Comparison of ENCODE assay signal across 8 cellular contexts in genomic region chr12:109878749-109879148, GRCh38. TPM values are rescaled to one million over a fixed set of nuclear protein-coding genes. Genes with fewer than 3 reads are reported as not detected.
A peak's percentile ranks its signal among the peaks of the same experiment; 100 is the strongest.
DNase-seq lines count a peak whose midpoint lies in the region; ATAC-seq and TF ChIP-seq lines count a peak whose summit lies in the region.

No MANE protein-coding gene starts in this region.

- WGBS in upper lobe of left lung, 2 donors = 46 to 69% methylated on average over 7 of the region's 7 CpGs

- no peaks in the 10 kb centered on the region for H3K36me3 ChIP-seq in left ventricle myocardium inferior
- no peaks in the 10 kb centered on the region for H3K36me3 ChIP-seq in upper lobe of left lung

- peaks cover 49% of the 10 kb centered on the region for H3K4me1 Mint-ChIP-seq in brain
- peaks cover 45% of the 10 kb centered on the region for H3K4me1 Mint-ChIP-seq in memory B cell

- H3K4me3 ChIP-seq in left ventricle myocardium inferior (peak overlapping the region; percentile 93), upper lobe of left lung (peak overlapping the region in 3 of 4 donors; percentile 72 to 95 (median 78))

- H3K36me3 Mint-ChIP-seq in brain = no peaks in the 10 kb centered on the region
- peaks cover 3% of the 10 kb centered on the region for H3K36me3 Mint-ChIP-seq in memory B cell

- no peak for TF ChIP-seq POLR2A in upper lobe of left lung (IDR thresholded peaks at IDR 0.05)

- no peak for TF ChIP-seq CTCF in left ventricle myocardium inferior (IDR thresholded peaks at IDR 0.05; ENCODE audit: borderline replicate concordance)
- TF ChIP-seq CTCF in brain (conservative IDR thresholded peaks at IDR 0.05) = no peak
- no peak for TF ChIP-seq CTCF in upper lobe of left lung (IDR thresholded peaks at IDR 0.05)

- DNase-seq in left ventricle myocardium inferior (no peak), left ventricle myocardium superior (no peak), memory B cell (ENCODE audit: low spot score in 2 of 2) (no peak), upper lobe of left lung (no peak), DMS 273 treated with DMSO at 0.1 percent for 48 hours (lab: John Stamatoyannopoulos, UW) (no peak)
- no peak for DNase-seq in activated CD8-positive, alpha-beta memory T cell treated with anti-CD3 and anti-CD28 coated beads, Interleukin-2, amount 50 U/mL, for 48 hours

- no peak for ATAC-seq in left ventricle myocardium superior
- no peak for ATAC-seq in memory B cell (ENCODE audit: low read depth)
- ATAC-seq in upper lobe of left lung (ENCODE audit: low FRiP score in 2 of 2) = no peak
- no peak for ATAC-seq in HG02610 (IDR thresholded peaks at IDR 0.05; ENCODE audit: unreplicated experiment)

- H3K4me1 ChIP-seq in left ventricle myocardium inferior (peaks cover 38% of the 10 kb centered on the region), upper lobe of left lung (peaks cover 29 to 59% (median 40%) of the 10 kb centered on the region in 4 donors)

- peaks cover 0 to 2% (median 0%) of the 10 kb centered on the region in 5 experiments for H3K9me3 Mint-ChIP-seq in brain
- no peaks in the 10 kb centered on the region for H3K9me3 Mint-ChIP-seq in memory B cell

- H3K9me3 ChIP-seq in left ventricle myocardium inferior (replicated peaks) (no peaks in the 10 kb centered on the region), upper lobe of left lung (no peaks in the 10 kb centered on the region)

- peaks cover 28% of the 10 kb centered on the region for H3K27me3 Mint-ChIP-seq in brain
- H3K27me3 Mint-ChIP-seq in memory B cell = no peaks in the 10 kb centered on the region

- peak overlapping the region; percentile 88 to 100 (median 98) for H3K4me3 Mint-ChIP-seq in brain
- peak overlapping the region; percentile 95 for H3K4me3 Mint-ChIP-seq in memory B cell

- H3K27me3 ChIP-seq in left ventricle myocardium inferior (ENCODE audit: low read depth) = no peaks in the 10 kb centered on the region
- no peaks in the 10 kb centered on the region for H3K27me3 ChIP-seq in upper lobe of left lung

- intact Hi-C loops in left ventricle myocardium inferior (cut with micrococcal nuclease) (no loop called here), left ventricle myocardium superior (cut with micrococcal nuclease) (no loop called here)

- H3K27ac Mint-ChIP-seq in brain (peak overlapping the region in 4 of 5 experiments; percentile 9 to 55 (median 36)), memory B cell (peak overlapping the region; percentile 92)

- H3K27ac ChIP-seq in left ventricle myocardium inferior (replicated peaks) (no peak overlapping the region), upper lobe of left lung (peak overlapping the region; percentile 75 to 92 (median 88))

- no peak for TF ChIP-seq EP300 in upper lobe of left lung (IDR thresholded peaks at IDR 0.05)

RNA-seq across cellular contexts. Expression of gene GLTP, which starts 1.6 kb away (rescaled TPM):
- 20.0 TPM for total RNA-seq in left ventricle myocardium inferior
- total RNA-seq in left ventricle myocardium superior = 19.8 TPM
- 58.8 TPM for polyA plus RNA-seq in brain (ENCODE audit: insufficient read depth, low read depth, low replicate concordance)
- 10 to 100 TPM; 24.7 to 59.7 (median 46.6) TPM for total RNA-seq in upper lobe of left lung

RNA-seq across cellular contexts. Expression of gene TCHP, which starts 21.3 kb away (rescaled TPM):
- total RNA-seq in left ventricle myocardium inferior (10.4 TPM), left ventricle myocardium superior (11.4 TPM), upper lobe of left lung (10 to 100 TPM; 10.5 to 90.1 (median 29.7) TPM)
- 14.7 TPM for polyA plus RNA-seq in brain (ENCODE audit: insufficient read depth, low read depth, low replicate concordance)

RNA-seq across cellular contexts. Expression of gene TRPV4, which starts 45.6 kb away (rescaled TPM):
- total RNA-seq in left ventricle myocardium inferior (0.33 TPM), left ventricle myocardium superior (0.25 TPM), upper lobe of left lung (1 to 10 TPM; 2.2 to 9.7 (median 5.4) TPM)
- polyA plus RNA-seq in brain (ENCODE audit: insufficient read depth, low read depth, low replicate concordance) = 0.14 TPM
